In the genomic region with DNA sequence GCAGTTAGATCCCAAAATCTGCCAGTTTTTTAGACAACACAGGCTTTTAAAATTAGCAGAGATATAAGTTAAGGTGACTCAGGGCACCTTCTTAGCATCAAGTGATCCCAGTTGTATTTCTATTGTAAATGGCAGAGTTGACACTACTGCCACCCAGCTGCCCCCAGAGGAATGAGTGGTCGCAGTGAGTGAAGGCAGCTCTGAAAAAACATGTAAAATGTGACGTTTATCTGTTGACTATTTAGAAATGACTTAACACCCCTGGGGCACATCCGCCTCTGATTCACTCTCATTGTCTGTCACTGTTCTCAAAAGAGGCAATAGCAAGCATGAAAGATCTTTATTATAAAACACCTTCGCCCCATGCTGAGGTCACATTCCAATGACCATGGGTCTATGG, we compare ENCODE assay signal across 1 cellular context.
TF ChIP-seq lines count a peak whose summit lies in the region.

No MANE protein-coding gene starts in this region.

TF ChIP-seq in H1, 55 proteins besides CTCF, POLR2A, EP300 and RAD21:
- TF ChIP-seq RFX5 (IDR thresholded peaks at IDR 0.05; ENCODE audit: borderline replicate concordance, low read depth, low read length), result no peak
- no peak for TF ChIP-seq SRF (IDR thresholded peaks at IDR 0.05; ENCODE audit: low read depth, low read length)
- no peak for TF ChIP-seq ATF3 (IDR thresholded peaks at IDR 0.05; ENCODE audit: insufficient read depth, low read depth, low read length)
- no peak for TF ChIP-seq ZNF274 (IDR thresholded peaks at IDR 0.05; ENCODE audit: borderline replicate concordance, extremely low read depth, low read length)
- TF ChIP-seq NANOG (IDR thresholded peaks at IDR 0.05; ENCODE audit: insufficient read depth, low read depth, low read length, poor library complexity, severe bottlenecking), result peak; percentile 44
- peak; percentile 29; the same call in 1 of the 2 replicates for TF ChIP-seq CREB1 (IDR thresholded peaks at IDR 0.05)
- TF ChIP-seq JUND (IDR thresholded peaks at IDR 0.05; ENCODE audit: low read length), result peak; percentile 25; the same call in 1 of the 2 replicates
